Comparison of ENCODE assay signal across 25 cellular contexts in genomic region chr14:72732022-72732780, GRCh38.
DNase-seq lines count a peak whose midpoint lies in the region; ATAC-seq, FAIRE-seq and TF ChIP-seq lines count a peak whose summit lies in the region.
"Had no signal": no experiment of that assay in that cellular context is flagged by ENCODE, and none has a peak within 500 bp of the region (broad histone marks: within the 10 kb centered on the region; RNA-seq: fewer than 3 reads in every experiment).

No MANE protein-coding gene starts in this region.

- H3K27ac ChIP-seq in right atrium auricular region, result no peak overlapping the region
- H3K27ac ChIP-seq in GM12878 (ENCODE audit: control insufficient read depth, insufficient read depth), result no peak overlapping the region
- H3K27ac ChIP-seq in substantia nigra (ENCODE audit: low read depth, low read length, poor library complexity, severe bottlenecking), result peak overlapping the region; percentile 64
- H3K27ac ChIP-seq: A549; BLaER1 treated with 17β-estradiol and CSF1 and Interleukin-3, amounts not matched to agents 10 nM and 100 nM; SJCRH30 had no signal

- BruUV-seq in GM12878 (replicated peaks; lab: Mats Ljungman, UMichigan), result no TSS peak

- H3K4me2 ChIP-seq in GM12878 (ENCODE audit: control insufficient read depth, insufficient read depth), result no peak overlapping the region
- H3K4me2 ChIP-seq: A549; BLaER1 treated with 17β-estradiol and CSF1 and Interleukin-3, amounts not matched to agents 10 nM and 100 nM; GM23338 had no signal

- intact Hi-C loops in cardiac septum (cut with DNase I) (no loop called here), GM12878 (cut with micrococcal nuclease; ENCODE audit: unreplicated experiment) (no loop called here)

- no peak overlapping the region for H3K4me3 ChIP-seq in right atrium auricular region
- H3K4me3 ChIP-seq in GM12878, result no peak overlapping the region
- H3K4me3 ChIP-seq: A549; BLaER1 treated with 17β-estradiol and CSF1 and Interleukin-3, amounts not matched to agents 10 nM and 100 nM; GM23338; HAP-1; MG63; SJCRH30 had no signal

- H3K9me3 ChIP-seq in right atrium auricular region (no peaks in the 10 kb centered on the region), GM12878 (replicated peaks; ENCODE audit: control insufficient read depth, insufficient read depth, low read length) (no peaks in the 10 kb centered on the region)
- H3K9me3 ChIP-seq: A549; BLaER1 treated with 17β-estradiol and CSF1 and Interleukin-3, amounts not matched to agents 10 nM and 100 nM; HAP-1; MG63; SJCRH30 had no signal

- H3K27me3 ChIP-seq in right atrium auricular region (no peaks in the 10 kb centered on the region), GM12878 (replicated peaks in 1 of 2; ENCODE audit: control insufficient read depth in 2 of 2, insufficient read depth in 2 of 2, low read length in 1 of 2) (no peaks in the 10 kb centered on the region)
- H3K27me3 ChIP-seq: BLaER1 treated with 17β-estradiol and CSF1 and Interleukin-3, amounts not matched to agents 10 nM and 100 nM; MG63 had no signal

- no peak for TF ChIP-seq RAD21 in GM12878 (IDR thresholded peaks at IDR 0.05; ENCODE audit: insufficient read depth, low read depth, low read length)

- TF ChIP-seq POLR2A in GM12878 (IDR thresholded peaks at IDR 0.05; ENCODE audit: low read depth, low read length), result no peak

- no peak for ATAC-seq in GM12878
- ATAC-seq: GM23338, Panc1, SK-N-SH treated with all-trans-retinoic acid at 6 μM for 48 hours had no signal

- SMC1A ChIA-PET in GM12878 (lab: Charles Lee; ENCODE audit: uncharacterized antibody, unreplicated experiment), result interaction anchor here (1.1 to 1.8 kb wide), 2 partner anchors 172 to 231 kb away, joined by 3 to 4 read pairs; no protein-coding TSS in a partner anchor

- no peaks in the 10 kb centered on the region; the same call in 1 of the 2 replicates for H4K20me1 ChIP-seq in GM12878 (ENCODE audit: control insufficient read depth, insufficient read depth)
- H4K20me1 ChIP-seq: BLaER1 treated with 17β-estradiol and CSF1 and Interleukin-3, amounts not matched to agents 10 nM and 100 nM had no signal

- H3K36me3 ChIP-seq in right atrium auricular region (no peaks in the 10 kb centered on the region), GM12878 (ENCODE audit: control insufficient read depth in 2 of 2, insufficient read depth in 2 of 2, low read length in 1 of 2) (no peaks in the 10 kb centered on the region; a peak in 2 of 4 replicates)
- H3K36me3 ChIP-seq: BLaER1 treated with 17β-estradiol and CSF1 and Interleukin-3, amounts not matched to agents 10 nM and 100 nM; HAP-1; MG63; SJCRH30 had no signal

- H3K9ac ChIP-seq in GM12878 (ENCODE audit: control insufficient read depth, insufficient read depth, low read length), result no peak overlapping the region
- H3K9ac ChIP-seq: BLaER1 treated with 17β-estradiol and CSF1 and Interleukin-3, amounts not matched to agents 10 nM and 100 nM had no signal

- DNase-seq in cardiac septum (ENCODE audit: low spot score) (peak; percentile 71), right atrium auricular region (ENCODE audit: low spot score) (no peak), GM12878 (ENCODE audit: low read depth, low spot score) (no peak), mesenteric fat pad (ENCODE audit: low spot score) (peak; percentile 35), substantia nigra (lab: John Stamatoyannopoulos, UW) (no peak), DMS79 (lab: John Stamatoyannopoulos, UW) (no peak), SIG-M5 (lab: John Stamatoyannopoulos, UW) (no peak)
- DNase-seq: AML-193; CD4-positive, alpha-beta T cell; HFFc6; KG1; MG63; NCI-H1105 treated with DMSO at 0.1 percent for 48 hours; NCI-H146; NCI-H1930; NCI-H2107; NCI-H526 treated with DMSO at 0.1 percent for 48 hours; SJCRH30 had no signal

- H2AFZ ChIP-seq in GM12878 (ENCODE audit: control insufficient read depth, low read depth, low read length), result no peak overlapping the region
- H2AFZ ChIP-seq: GM23338 had no signal

- no peak for TF ChIP-seq EP300 in GM12878 (IDR thresholded peaks at IDR 0.05; ENCODE audit: borderline replicate concordance in 1 of 2, control insufficient read depth in 1 of 2, low read depth in 2 of 2, low read length in 2 of 2)

- no peaks in the 10 kb centered on the region for H3K79me2 ChIP-seq in GM12878 (ENCODE audit: control insufficient read depth, insufficient read depth, low read length)

- RAD21 ChIA-PET in GM12878 (lab: Charles Lee; ENCODE audit: unreplicated experiment), result no interaction called here

- in situ Hi-C loops in GM12878 (cut with MboI), result no loop called here

- POLR2A ChIA-PET in GM12878 (lab: Charles Lee), result interaction anchor here (0.5 kb wide), 1 partner anchor 19 kb away, joined by 8 read pairs; no protein-coding TSS in a partner anchor

- CTCF ChIA-PET in GM12878 (lab: Yijun Ruan, JAX), result interaction anchor here (0.6 kb wide), 1 partner anchor 1644 kb away, joined by 4 read pairs; no protein-coding TSS in a partner anchor

- TF ChIP-seq CTCF in right atrium auricular region (IDR thresholded peaks at IDR 0.05) (no peak), GM12878 (IDR thresholded peaks at IDR 0.05 in 2 of 3, conservative IDR thresholded peaks at IDR 0.05 in 1 of 3; ENCODE audit: control insufficient read depth in 2 of 3, extremely low read depth in 1 of 3, insufficient read depth in 1 of 3, low read depth in 3 of 3, low read length in 3 of 3) (no peak)

- FAIRE-seq in GM12878 (lab: Jason Lieb, UNC), result no peak
- FAIRE-seq: A549, D721Med had no signal

- H3K4me1 ChIP-seq in right atrium auricular region (peaks cover 0 to 6% of the 10 kb centered on the region in 2 donors), GM12878 (ENCODE audit: control insufficient read depth, insufficient read depth, low read length) (no peaks in the 10 kb centered on the region)
- H3K4me1 ChIP-seq: A549, HAP-1, SJCRH30 had no signal

- WGBS in GM12878 (ENCODE audit: insufficient coverage, insufficient replicate concordance, low lambda C conversion rate, missing lambda C conversion rate), result 71% methylated on average over 16 of the region's 16 CpGs

TF ChIP-seq in GM12878, 131 proteins besides CTCF, POLR2A, EP300 and RAD21:
- TF ChIP-seq SPI1 (IDR thresholded peaks at IDR 0.05; ENCODE audit: borderline replicate concordance, insufficient read depth, low read depth, low read length) (peak; percentile 21; the same call in 1 of the 2 replicates), YBX1 (IDR thresholded peaks at IDR 0.05) (no peak)

Comparison
In these comparisons a context has a peak if more than half of its experiments do, and no peak if none do; other contexts are left out.
1. DNase-seq: peak in cardiac septum (single experiment) and mesenteric fat pad (single experiment); none in right atrium auricular region (single experiment), GM12878 (single experiment), substantia nigra (0 of 49), DMS79 (single experiment) and SIG-M5 (single experiment).